ENCODE assay signal across 12 cellular contexts in genomic region chr6:26743157-26743821, GRCh38.
A peak's percentile ranks its signal among the peaks of the same experiment; 100 is the strongest.
DNase-seq lines count a peak whose midpoint lies in the region; ATAC-seq, FAIRE-seq and TF ChIP-seq lines count a peak whose summit lies in the region.
"Had no signal": no experiment of that assay in that cellular context is flagged by ENCODE, and none has a peak within 500 bp of the region (broad histone marks: within the 10 kb centered on the region; RNA-seq: fewer than 3 reads in every experiment).

No MANE protein-coding gene starts in this region.

- H3K4me3 ChIP-seq in H7 (ENCODE audit: insufficient read depth, low read depth, low read length) (peak overlapping the region; percentile 71), GM12878 (0 out of 2 replicates have a peak overlapping the region, but pooled peaks have one; percentile 8)

- H3K9me3 ChIP-seq in GM12878 (replicated peaks; ENCODE audit: control insufficient read depth, insufficient read depth, low read length), result no peaks in the 10 kb centered on the region; the same call in 1 of the 3 replicates

- DNase-seq in A172 (ENCODE audit: low spot score), result peak; percentile 18
- peak; percentile 45 for DNase-seq in H7
- no peak for DNase-seq in GM12878 (ENCODE audit: low read depth, low spot score)
- DNase-seq in iPS-NIHi11 (ENCODE audit: low spot score), result peak; percentile 29
- DNase-seq in germinal center (ENCODE audit: low spot score), result no peak
- no peak for DNase-seq in GM12891 (ENCODE audit: insufficient read length, low spot score)
- DNase-seq in NCI-H2196 treated with DMSO at 0.1 percent for 48 hours (lab: John Stamatoyannopoulos, UW; ENCODE audit: unreplicated experiment), result no peak
- DNase-seq: anterior cingulate cortex; CD4-positive, CD25-positive, alpha-beta regulatory T cell; NCI-H510A treated with DMSO at 0.1 percent for 48 hours had no signal

- intact Hi-C loops in GM12878 (cut with micrococcal nuclease; ENCODE audit: unreplicated experiment), result no loop called here

- WGBS in GM12878 (ENCODE audit: insufficient coverage, insufficient replicate concordance, low lambda C conversion rate, missing lambda C conversion rate), result 57% methylated on average over 25 of the region's 28 CpGs

- CTCF ChIA-PET in GM12878 (lab: Yijun Ruan, JAX), result no interaction called here

- TF ChIP-seq EP300 in GM12878 (IDR thresholded peaks at IDR 0.05; ENCODE audit: borderline replicate concordance in 1 of 2, control insufficient read depth in 1 of 2, low read depth in 2 of 2, low read length in 2 of 2), result no peak

- POLR2A ChIA-PET in GM12878 (lab: Charles Lee), result no interaction called here

- TF ChIP-seq CTCF in GM12878 (IDR thresholded peaks at IDR 0.05 in 2 of 3, conservative IDR thresholded peaks at IDR 0.05 in 1 of 3; ENCODE audit: control insufficient read depth in 2 of 3, extremely low read depth in 1 of 3, insufficient read depth in 1 of 3, low read depth in 3 of 3, low read length in 3 of 3), result no peak

- no peak overlapping the region for H3K9ac ChIP-seq in GM12878 (ENCODE audit: control insufficient read depth, insufficient read depth, low read length)

- in situ Hi-C loops in GM12878 (cut with MboI), result no loop called here

- no peak for FAIRE-seq in GM12878 (lab: Jason Lieb, UNC)
- no peak for FAIRE-seq in GM12891 (lab: Jason Lieb, UNC)

- ATAC-seq in GM12878 (no peak), HG02938 (IDR thresholded peaks at IDR 0.05; ENCODE audit: unreplicated experiment) (no peak)
- ATAC-seq: activated CD4-positive, CD25-positive, alpha-beta regulatory T cell treated with anti-CD3 and anti-CD28 coated beads, Interleukin-2, amount 50 U/mL, for 24 hours had no signal

- H3K4me2 ChIP-seq in GM12878 (ENCODE audit: control insufficient read depth, insufficient read depth), result peak overlapping the region; percentile 42

- TF ChIP-seq RAD21 in GM12878 (IDR thresholded peaks at IDR 0.05; ENCODE audit: insufficient read depth, low read depth, low read length), result no peak

- no peaks in the 10 kb centered on the region for H4K20me1 ChIP-seq in GM12878 (ENCODE audit: control insufficient read depth, insufficient read depth)

- BruUV-seq in GM12878 (replicated peaks; lab: Mats Ljungman, UMichigan), result no TSS peak

- SMC1A ChIA-PET in GM12878 (lab: Charles Lee; ENCODE audit: uncharacterized antibody, unreplicated experiment), result no interaction called here

- no peak for TF ChIP-seq POLR2A in GM12878 (IDR thresholded peaks at IDR 0.05; ENCODE audit: low read depth, low read length)
- TF ChIP-seq POLR2A in GM12891 (IDR thresholded peaks at IDR 0.05; ENCODE audit: low read depth, low read length), result no peak

- no peak overlapping the region for H2AFZ ChIP-seq in GM12878 (ENCODE audit: control insufficient read depth, low read depth, low read length)

- RAD21 ChIA-PET in GM12878 (lab: Charles Lee; ENCODE audit: unreplicated experiment), result no interaction called here

- no peak overlapping the region for H3K27ac ChIP-seq in GM12878 (ENCODE audit: control insufficient read depth, insufficient read depth)

- H3K4me1 ChIP-seq in GM12878 (ENCODE audit: control insufficient read depth, insufficient read depth, low read length), result no peaks in the 10 kb centered on the region

- H3K36me3 ChIP-seq in H7 (replicated peaks; ENCODE audit: control insufficient read depth, insufficient read depth, low read length) (no peaks in the 10 kb centered on the region), GM12878 (ENCODE audit: control insufficient read depth in 2 of 2, insufficient read depth in 2 of 2, low read length in 1 of 2) (no peaks in the 10 kb centered on the region)

- no peaks in the 10 kb centered on the region for H3K79me2 ChIP-seq in GM12878 (ENCODE audit: control insufficient read depth, insufficient read depth, low read length)

- H3K27me3 ChIP-seq in H7 (ENCODE audit: control insufficient read depth, insufficient read depth, low read length) (peaks cover 25% of the 10 kb centered on the region), GM12878 (replicated peaks in 1 of 2; ENCODE audit: control insufficient read depth in 2 of 2, insufficient read depth in 2 of 2, low read length in 1 of 2) (no peaks in the 10 kb centered on the region)

TF ChIP-seq in GM12878, 131 proteins besides CTCF, POLR2A, EP300 and RAD21:
- TF ChIP-seq CHD1 (IDR thresholded peaks at IDR 0.05; ENCODE audit: low read depth, low read length) (no peak), MEF2A (IDR thresholded peaks at IDR 0.05; ENCODE audit: insufficient read depth, low read depth, low read length) (0 out of 2 replicates have a peak, but pooled peaks have one; percentile 5)
TF ChIP-seq in GM12878: peak in this region for 1.

TF ChIP-seq in GM12891, 5 proteins besides CTCF, POLR2A, EP300 and RAD21:
- TF ChIP-seq POLR2AphosphoS5 (IDR thresholded peaks at IDR 0.05; ENCODE audit: low read depth, low read length) (no peak), SPI1 (IDR thresholded peaks at IDR 0.05; ENCODE audit: low read depth, low read length) (no peak), PAX5 (IDR thresholded peaks at IDR 0.05; ENCODE audit: insufficient read depth, low read length, severe bottlenecking) (no peak), TAF1 (IDR thresholded peaks at IDR 0.05; ENCODE audit: low read depth, low read length) (no peak), POU2F2 (IDR thresholded peaks at IDR 0.05; ENCODE audit: low read depth, low read length) (no peak)

Comparison
In these comparisons a context has a peak if more than half of its experiments do, and no peak if none do; other contexts are left out.
1. DNase-seq: peak in A172 (single experiment), H7 (single experiment) and iPS-NIHi11 (single experiment); none in GM12878 (single experiment), germinal center (single experiment), GM12891 (single experiment) and NCI-H2196 treated with DMSO at 0.1 percent for 48 hours (single experiment).